In the genomic region with DNA sequence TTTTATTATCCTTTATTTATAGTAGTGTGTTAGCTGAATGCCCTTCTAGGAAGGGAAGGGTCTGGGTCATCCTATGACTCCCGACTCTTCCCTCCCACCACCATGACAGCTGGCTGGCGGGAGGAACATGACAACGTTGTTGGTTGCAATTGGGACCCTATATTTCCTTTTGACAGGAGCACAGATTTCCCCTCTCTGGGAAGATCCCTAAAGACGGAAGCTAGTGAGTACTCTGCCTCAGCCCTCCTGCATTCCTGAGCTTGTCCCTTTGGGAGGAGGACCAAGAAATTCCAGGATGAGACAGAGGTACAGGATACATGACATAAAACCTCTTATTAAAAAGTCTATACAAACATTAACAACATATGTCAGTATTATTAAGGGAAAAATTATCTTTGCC, we compare ENCODE assay signal across 23 cellular contexts.
DNase-seq lines count a peak whose midpoint lies in the region; ATAC-seq and TF ChIP-seq lines count a peak whose summit lies in the region.
"Had no signal": no experiment of that assay in that cellular context is flagged by ENCODE, and none has a peak within 500 bp of the region (broad histone marks: within the 10 kb centered on the region; RNA-seq: fewer than 3 reads in every experiment).

No MANE protein-coding gene starts in this region.

- no peaks in the 10 kb centered on the region for H4K20me1 ChIP-seq in GM23338 (replicated peaks; ENCODE audit: insufficient read depth)

- POLR2A ChIA-PET in A673 (lab: Charles Lee; ENCODE audit: low non-redundant PET), result no interaction called here

- H3K36me3 ChIP-seq in A673 (ENCODE audit: insufficient read depth, low read length, poor library complexity, severe bottlenecking) (no peaks in the 10 kb centered on the region), GM23338 (ENCODE audit: insufficient read depth) (no peaks in the 10 kb centered on the region)
- H3K36me3 ChIP-seq: BE2C, SJCRH30 had no signal

- H3K9me3 Mint-ChIP-seq in GM23338 (peaks cover 3% of the 10 kb centered on the region; the same call in 1 of the 3 replicates), glutamatergic neuron (ENCODE audit: unreplicated experiment) (peaks cover 2% of the 10 kb centered on the region), nephron progenitor cell (peaks cover 20% of the 10 kb centered on the region)
- H3K9me3 Mint-ChIP-seq in stimulated activated memory B cell treated with anti-CD40 and anti-IgM and Interleukin-4, amounts not matched to agents 10 μg/mL and 1 μg/mL and 100 μg/mL, for 72 hours, result no peaks in the 10 kb centered on the region
- H3K9me3 Mint-ChIP-seq: HFFc6 had no signal

- no TSS peak for BruUV-seq in A673 (replicated peaks; lab: Mats Ljungman, UMichigan)

- H3K27me3 ChIP-seq in A673 (replicated peaks; ENCODE audit: insufficient read depth, low read depth, low read length, poor library complexity) (peaks cover 6% of the 10 kb centered on the region), GM23338 (ENCODE audit: insufficient read depth) (no peaks in the 10 kb centered on the region)
- H3K27me3 ChIP-seq: SJCRH30 had no signal

- intact Hi-C loops in A673 (cut with micrococcal nuclease; ENCODE audit: unreplicated experiment), result no loop called here

- no peaks in the 10 kb centered on the region for H3F3A ChIP-seq in GM23338 (replicated peaks; ENCODE audit: low read depth)

- H3K4me1 ChIP-seq in A673 (ENCODE audit: insufficient read depth, low read length, poor library complexity, severe bottlenecking) (peaks cover 9% of the 10 kb centered on the region), GM23338 (ENCODE audit: insufficient read depth) (peaks cover 6% of the 10 kb centered on the region)
- H3K4me1 ChIP-seq: BE2C, SJCRH30 had no signal

- no peak overlapping the region for H3K4me3 Mint-ChIP-seq in GM23338
- no peak overlapping the region for H3K4me3 Mint-ChIP-seq in glutamatergic neuron (ENCODE audit: unreplicated experiment)
- H3K4me3 Mint-ChIP-seq in nephron progenitor cell, result no peak overlapping the region
- no peak overlapping the region for H3K4me3 Mint-ChIP-seq in stimulated activated memory B cell treated with anti-CD40 and anti-IgM and Interleukin-4, amounts not matched to agents 10 μg/mL and 1 μg/mL and 100 μg/mL, for 72 hours
- H3K4me3 Mint-ChIP-seq: HFFc6 had no signal

- H3K27ac Mint-ChIP-seq in GM23338 (no peak overlapping the region), glutamatergic neuron (ENCODE audit: unreplicated experiment) (peak overlapping the region; percentile 80), nephron progenitor cell (peak overlapping the region; percentile 55)
- no peak overlapping the region for H3K27ac Mint-ChIP-seq in stimulated activated memory B cell treated with anti-CD40 and anti-IgM and Interleukin-4, amounts not matched to agents 10 μg/mL and 1 μg/mL and 100 μg/mL, for 72 hours
- H3K27ac Mint-ChIP-seq: HFFc6 had no signal

- H3K4me1 Mint-ChIP-seq in GM23338 (peaks cover 16% of the 10 kb centered on the region), glutamatergic neuron (ENCODE audit: low read depth, unreplicated experiment) (peaks cover 14% of the 10 kb centered on the region), nephron progenitor cell (peaks cover 31% of the 10 kb centered on the region)
- no peaks in the 10 kb centered on the region for H3K4me1 Mint-ChIP-seq in stimulated activated memory B cell treated with anti-CD40 and anti-IgM and Interleukin-4, amounts not matched to agents 10 μg/mL and 1 μg/mL and 100 μg/mL, for 72 hours

- no peaks in the 10 kb centered on the region; the same call in 1 of the 2 replicates for H3K9me2 ChIP-seq in GM23338 (ENCODE audit: insufficient read depth)

- no peaks in the 10 kb centered on the region for H3K9me3 ChIP-seq in A673 (ENCODE audit: low read depth, low read length, poor library complexity, severe bottlenecking)
- H3K9me3 ChIP-seq: BE2C, SJCRH30 had no signal

- H3K27ac ChIP-seq in A673 (ENCODE audit: low read depth, low read length, poor library complexity, severe bottlenecking) (no peak overlapping the region), GM23338 (ENCODE audit: low read depth) (no peak overlapping the region)
- H3K27ac ChIP-seq: KMS-11, SJCRH30 had no signal

- CTCF ChIA-PET in A673 (lab: Charles Lee), result no interaction called here

- H3K36me3 Mint-ChIP-seq in GM23338 (ENCODE audit: low read depth) (peaks cover 4% of the 10 kb centered on the region; the same call in 1 of the 3 replicates), glutamatergic neuron (ENCODE audit: unreplicated experiment) (peaks cover 4% of the 10 kb centered on the region), nephron progenitor cell (ENCODE audit: low read depth) (no peaks in the 10 kb centered on the region)
- H3K36me3 Mint-ChIP-seq in stimulated activated memory B cell treated with anti-CD40 and anti-IgM and Interleukin-4, amounts not matched to agents 10 μg/mL and 1 μg/mL and 100 μg/mL, for 72 hours, result no peaks in the 10 kb centered on the region

- peak; percentile 88 for ATAC-seq in GM23338
- no peak for ATAC-seq in stimulated activated memory B cell treated with anti-CD40 and anti-IgM and Interleukin-4, amounts not matched to agents 10 μg/mL and 1 μg/mL and 100 μg/mL, for 72 hours
- ATAC-seq in GM21723 (IDR thresholded peaks at IDR 0.05; ENCODE audit: unreplicated experiment), result no peak
- no peak for ATAC-seq in GM21786 (IDR thresholded peaks at IDR 0.05; ENCODE audit: unreplicated experiment)
- ATAC-seq in GM21367 (IDR thresholded peaks at IDR 0.05; ENCODE audit: unreplicated experiment), result no peak

- H3K79me2 ChIP-seq in GM23338 (replicated peaks; ENCODE audit: insufficient read depth), result no peaks in the 10 kb centered on the region

- no peak for TF ChIP-seq CTCF in A673 (conservative IDR thresholded peaks at IDR 0.05; ENCODE audit: low read depth, low read length)
- no peak for TF ChIP-seq CTCF in GM23338 (conservative IDR thresholded peaks at IDR 0.05; ENCODE audit: low read depth in 2 of 2)
- TF ChIP-seq CTCF in glutamatergic neuron (IDR thresholded peaks at IDR 0.05; ENCODE audit: partially characterized antibody, unreplicated experiment), result no peak
- TF ChIP-seq CTCF in nephron progenitor cell (IDR thresholded peaks at IDR 0.05), result no peak

- no peaks in the 10 kb centered on the region for H3K27me3 Mint-ChIP-seq in GM23338 (ENCODE audit: insufficient read depth, low read depth, poor library complexity)
- H3K27me3 Mint-ChIP-seq in glutamatergic neuron (ENCODE audit: unreplicated experiment), result no peaks in the 10 kb centered on the region
- peaks cover 6% of the 10 kb centered on the region for H3K27me3 Mint-ChIP-seq in nephron progenitor cell (ENCODE audit: low read depth, poor library complexity)
- H3K27me3 Mint-ChIP-seq in stimulated activated memory B cell treated with anti-CD40 and anti-IgM and Interleukin-4, amounts not matched to agents 10 μg/mL and 1 μg/mL and 100 μg/mL, for 72 hours, result no peaks in the 10 kb centered on the region

- H2AFZ ChIP-seq in GM23338, result no peak overlapping the region

- H3K4me2 ChIP-seq in GM23338, result no peak overlapping the region
- H3K4me2 ChIP-seq: KMS-11 had no signal

- no peak overlapping the region for H3K4me3 ChIP-seq in A673 (ENCODE audit: low read depth, low read length, poor library complexity, severe bottlenecking)
- H3K4me3 ChIP-seq in GM23338, result no peak overlapping the region
- H3K4me3 ChIP-seq: SJCRH30 had no signal

- DNase-seq in A673 (ENCODE audit: low spot score), result peak; percentile 25
- peak; percentile 59 for DNase-seq in GM23338 (ENCODE audit: low spot score)
- no peak for DNase-seq in glutamatergic neuron
- peak; percentile 14 for DNase-seq in nephron progenitor cell
- DNase-seq: BE2C, DMS53, EL, GF-D8, H7, HFFc6, IMR-90, NCI-H1092 treated with DMSO at 0.1 percent for 48 hours, NCI-H1436 treated with DMSO at 0.1 percent for 48 hours, NCI-H1930, NCI-H345, NCI-H524, NCI-H774, SJCRH30 had no signal

TF ChIP-seq in GM23338, 12 proteins besides CTCF, POLR2A, EP300 and RAD21 (continues in another document):
- TF ChIP-seq NANOG (IDR thresholded peaks at IDR 0.05; ENCODE audit: borderline replicate concordance), result no peak
- TF ChIP-seq EZH2 (IDR thresholded peaks at IDR 0.05; ENCODE audit: low read depth, unreplicated experiment), result no peak
- TF ChIP-seq STAT1 (IDR thresholded peaks at IDR 0.05; ENCODE audit: unreplicated experiment), result no peak
- no peak for TF ChIP-seq JUNB (IDR thresholded peaks at IDR 0.05; ENCODE audit: unreplicated experiment)
- no peak for TF ChIP-seq REST (IDR thresholded peaks at IDR 0.05; ENCODE audit: unreplicated experiment)
- TF ChIP-seq ZNF331 (CRISPR knock-in tag; IDR thresholded peaks at IDR 0.05; ENCODE audit: low read depth), result no peak

Comparison
In these comparisons a context has a peak if more than half of its experiments do, and no peak if none do; other contexts are left out.
1. H3K27ac Mint-ChIP-seq: peak in glutamatergic neuron (single experiment) and nephron progenitor cell (single experiment); none in GM23338 (single experiment) and stimulated activated memory B cell treated with anti-CD40 and anti-IgM and Interleukin-4, amounts not matched to agents 10 μg/mL and 1 μg/mL and 100 μg/mL, for 72 hours (single experiment).